ENCODE assay signal across 1 cellular context in genomic region chr3:191360620-191361019, GRCh38.
TF ChIP-seq lines count a peak whose summit lies in the region.

No MANE protein-coding gene starts in this region.

TF ChIP-seq in K562, 482 proteins besides CTCF, POLR2A, EP300 and RAD21:
- TF ChIP-seq, protein P1, sequence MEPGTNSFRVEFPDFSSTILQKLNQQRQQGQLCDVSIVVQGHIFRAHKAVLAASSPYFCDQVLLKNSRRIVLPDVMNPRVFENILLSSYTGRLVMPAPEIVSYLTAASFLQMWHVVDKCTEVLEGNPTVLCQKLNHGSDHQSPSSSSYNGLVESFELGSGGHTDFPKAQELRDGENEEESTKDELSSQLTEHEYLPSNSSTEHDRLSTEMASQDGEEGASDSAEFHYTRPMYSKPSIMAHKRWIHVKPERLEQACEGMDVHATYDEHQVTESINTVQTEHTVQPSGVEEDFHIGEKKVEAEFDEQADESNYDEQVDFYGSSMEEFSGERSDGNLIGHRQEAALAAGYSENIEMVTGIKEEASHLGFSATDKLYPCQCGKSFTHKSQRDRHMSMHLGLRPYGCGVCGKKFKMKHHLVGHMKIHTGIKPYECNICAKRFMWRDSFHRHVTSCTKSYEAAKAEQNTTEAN (CRISPR knock-in tag; IDR thresholded peaks at IDR 0.05), result no peak
- TF ChIP-seq HNRNPUL1 (IDR thresholded peaks at IDR 0.05; ENCODE audit: low read length) (no peak), NEUROD1 (IDR thresholded peaks at IDR 0.05; ENCODE audit: borderline replicate concordance, low read depth, low read length, partially characterized antibody) (no peak)
